12 cellular contexts compared by ENCODE assay signal in genomic region chrX:19750028-19750786, GRCh38.
DNase-seq lines count a peak whose midpoint lies in the region; ATAC-seq, FAIRE-seq and TF ChIP-seq lines count a peak whose summit lies in the region.
"Had no signal": no experiment of that assay in that cellular context is flagged by ENCODE, and none has a peak within 500 bp of the region (broad histone marks: within the 10 kb centered on the region; RNA-seq: fewer than 3 reads in every experiment).

No MANE protein-coding gene starts in this region.

- H3K36me3 ChIP-seq in pancreas (no peaks in the 10 kb centered on the region), aorta (ENCODE audit: control insufficient read depth in 1 of 2, insufficient read depth in 2 of 2, low read length in 1 of 2) (no peaks in the 10 kb centered on the region)

- H3K4me3 ChIP-seq in pancreas = no peak overlapping the region
- no peak overlapping the region for H3K4me3 ChIP-seq in aorta (ENCODE audit: low read length in 2 of 2)
- H3K4me3 ChIP-seq: SJCRH30 had no signal

- WGBS in pancreas, 2 donors = 74 to 80% methylated on average over 10 of the region's 10 CpGs
- 75 to 84% methylated on average over 10 of the region's 10 CpGs for WGBS in aorta, 2 donors

- no peak for FAIRE-seq in RCC 7860 (lab: Jason Lieb, UNC)
- FAIRE-seq in pancreas (lab: Jason Lieb, UNC) = no peak

- no peak for ATAC-seq in stimulated activated naive CD8-positive, alpha-beta T cell treated with anti-CD3 and anti-CD28 coated beads, Interleukin-15, Interleukin-2, amounts not matched to agents 100 U/mL and 50 U/mL, for 24 hours
- ATAC-seq in HG03175 (IDR thresholded peaks at IDR 0.05; ENCODE audit: unreplicated experiment) (peak; percentile 48), pancreas (no peak), aorta (ENCODE audit: low FRiP score) (no peak)
- peak; percentile 14 for ATAC-seq in activated T-helper 17 cell treated with anti-CD3 and anti-CD28 coated beads, Interleukin-2, amount 50 U/mL, for 72 hours (replicated peaks)

- TF ChIP-seq CTCF in pancreas (IDR thresholded peaks at IDR 0.05) = no peak

- H3K36me3 Mint-ChIP-seq in stimulated activated naive CD8-positive, alpha-beta T cell treated with anti-CD3 and anti-CD28 coated beads, Interleukin-15, Interleukin-2, amounts not matched to agents 100 ng/mL and 50 ng/mL, for 24 hours (ENCODE audit: low read depth) = peaks cover 22% of the 10 kb centered on the region
- H3K36me3 Mint-ChIP-seq in activated T-helper 17 cell treated with anti-CD3 and anti-CD28 coated beads, Interleukin-2, amount 50 U/mL, for 72 hours (ENCODE audit: low read depth) = peaks cover 46% of the 10 kb centered on the region

- H3K4me1 ChIP-seq in pancreas = no peaks in the 10 kb centered on the region
- H3K4me1 ChIP-seq in aorta (ENCODE audit: control insufficient read depth in 1 of 2, insufficient read depth in 2 of 2, low read length in 2 of 2) = no peaks in the 10 kb centered on the region

- peaks cover 93% of the 10 kb centered on the region for H3K4me1 Mint-ChIP-seq in stimulated activated naive CD8-positive, alpha-beta T cell treated with anti-CD3 and anti-CD28 coated beads, Interleukin-15, Interleukin-2, amounts not matched to agents 100 ng/mL and 50 ng/mL, for 24 hours (ENCODE audit: low read depth)
- peaks cover 43% of the 10 kb centered on the region for H3K4me1 Mint-ChIP-seq in activated T-helper 17 cell treated with anti-CD3 and anti-CD28 coated beads, Interleukin-2, amount 50 U/mL, for 72 hours

- intact Hi-C loops in pancreas (cut with DNase I) (no loop called here), aorta (cut with DNase I) (no loop called here)

- no peak for DNase-seq in stimulated activated naive CD8-positive, alpha-beta T cell treated with anti-CD3 and anti-CD28 coated beads, Interleukin-15, Interleukin-2, amounts not matched to agents 100 U/mL and 50 U/mL, for 24 hours
- DNase-seq in RCC 7860 (ENCODE audit: low spot score) (no peak), H4 (ENCODE audit: low spot score) (no peak), pancreas (no peak), aorta (no peak)
- DNase-seq: C1 segment of cervical spinal cord, H7, kidney glomerular epithelial cell had no signal

- H3K4me3 Mint-ChIP-seq in stimulated activated naive CD8-positive, alpha-beta T cell treated with anti-CD3 and anti-CD28 coated beads, Interleukin-15, Interleukin-2, amounts not matched to agents 100 ng/mL and 50 ng/mL, for 24 hours = peak overlapping the region; percentile 53
- H3K4me3 Mint-ChIP-seq in activated T-helper 17 cell treated with anti-CD3 and anti-CD28 coated beads, Interleukin-2, amount 50 U/mL, for 72 hours = peak overlapping the region; percentile 79

- H3K27ac ChIP-seq in pancreas = no peak overlapping the region
- H3K27ac ChIP-seq in aorta (ENCODE audit: low read depth in 1 of 2, low read length in 2 of 2) = no peak overlapping the region
- H3K27ac ChIP-seq: SJCRH30 had no signal

- H3K27ac Mint-ChIP-seq in stimulated activated naive CD8-positive, alpha-beta T cell treated with anti-CD3 and anti-CD28 coated beads, Interleukin-15, Interleukin-2, amounts not matched to agents 100 ng/mL and 50 ng/mL, for 24 hours = peak overlapping the region; percentile 92
- H3K27ac Mint-ChIP-seq in activated T-helper 17 cell treated with anti-CD3 and anti-CD28 coated beads, Interleukin-2, amount 50 U/mL, for 72 hours = peak overlapping the region; percentile 92

- H3K9me3 Mint-ChIP-seq in stimulated activated naive CD8-positive, alpha-beta T cell treated with anti-CD3 and anti-CD28 coated beads, Interleukin-15, Interleukin-2, amounts not matched to agents 100 ng/mL and 50 ng/mL, for 24 hours = no peaks in the 10 kb centered on the region
- no peaks in the 10 kb centered on the region for H3K9me3 Mint-ChIP-seq in activated T-helper 17 cell treated with anti-CD3 and anti-CD28 coated beads, Interleukin-2, amount 50 U/mL, for 72 hours

- H3K27me3 ChIP-seq in pancreas (no peaks in the 10 kb centered on the region), aorta (ENCODE audit: control insufficient read depth in 1 of 2, insufficient read depth in 2 of 2, low read length in 1 of 2) (no peaks in the 10 kb centered on the region)
- H3K27me3 ChIP-seq: SJCRH30 had no signal

- H3K27me3 Mint-ChIP-seq in stimulated activated naive CD8-positive, alpha-beta T cell treated with anti-CD3 and anti-CD28 coated beads, Interleukin-15, Interleukin-2, amounts not matched to agents 100 ng/mL and 50 ng/mL, for 24 hours = no peaks in the 10 kb centered on the region
- no peaks in the 10 kb centered on the region for H3K27me3 Mint-ChIP-seq in activated T-helper 17 cell treated with anti-CD3 and anti-CD28 coated beads, Interleukin-2, amount 50 U/mL, for 72 hours

- H3K9me3 ChIP-seq in pancreas (no peaks in the 10 kb centered on the region), aorta (ENCODE audit: control insufficient read depth, low read length) (no peaks in the 10 kb centered on the region)
- H3K9me3 ChIP-seq: SJCRH30 had no signal

Comparison
In these comparisons a context has a peak if more than half of its experiments do, and no peak if none do; other contexts are left out.
1. ATAC-seq: peak in HG03175 (single experiment) and activated T-helper 17 cell treated with anti-CD3 and anti-CD28 coated beads, Interleukin-2, amount 50 U/mL, for 72 hours (single experiment); none in stimulated activated naive CD8-positive, alpha-beta T cell treated with anti-CD3 and anti-CD28 coated beads, Interleukin-15, Interleukin-2, amounts not matched to agents 100 U/mL and 50 U/mL, for 24 hours (single experiment), pancreas (0 of 4) and aorta (single experiment).